8 cellular contexts compared by ENCODE assay signal in genomic region chr4:4541040-4541631, GRCh38. TPM values are rescaled to one million over a fixed set of nuclear protein-coding genes. Genes with fewer than 3 reads are reported as not detected.
DNase-seq lines count a peak whose midpoint lies in the region; ATAC-seq and TF ChIP-seq lines count a peak whose summit lies in the region.

No MANE protein-coding gene starts in this region.

- peak overlapping the region; percentile 71 to 79 for H3K9ac ChIP-seq in liver (ENCODE audit: low read depth in 1 of 2, low read length in 2 of 2)

- H3K9me3 Mint-ChIP-seq in stimulated activated naive CD8-positive, alpha-beta T cell treated with anti-CD3 and anti-CD28 coated beads, Interleukin-15, amount 100 ng/mL, for 72 hours: no peaks in the 10 kb centered on the region

- 5% methylated on average over 10 of the region's 10 CpGs for WGBS in liver

- peaks cover 57% of the 10 kb centered on the region for H3K4me1 Mint-ChIP-seq in stimulated activated naive CD8-positive, alpha-beta T cell treated with anti-CD3 and anti-CD28 coated beads, Interleukin-15, amount 100 ng/mL, for 72 hours

- peak overlapping the region; percentile 92 to 98 for H3K27ac Mint-ChIP-seq in stimulated activated naive CD8-positive, alpha-beta T cell treated with anti-CD3 and anti-CD28 coated beads, Interleukin-15, amount 100 ng/mL, for 72 hours

- H3K4me1 ChIP-seq in liver (ENCODE audit: control insufficient read depth in 4 of 4, insufficient read depth in 4 of 4, low read length in 3 of 4): peaks cover 7 to 40% (median 28%) of the 10 kb centered on the region in 4 donors

- no peaks in the 10 kb centered on the region for H3K9me3 ChIP-seq in liver (ENCODE audit: control insufficient read depth in 4 of 4, low read length in 3 of 4)

- no peaks in the 10 kb centered on the region for H3K27me3 ChIP-seq in liver (ENCODE audit: control insufficient read depth in 4 of 4, insufficient read depth in 4 of 4, low read length in 3 of 4)

- H3K27me3 Mint-ChIP-seq in stimulated activated naive CD8-positive, alpha-beta T cell treated with anti-CD3 and anti-CD28 coated beads, Interleukin-15, amount 100 ng/mL, for 72 hours: no peaks in the 10 kb centered on the region

- ATAC-seq in GM18502 (IDR thresholded peaks at IDR 0.05; ENCODE audit: poor library complexity, unreplicated experiment) (peak; percentile 37), HG03442 (IDR thresholded peaks at IDR 0.05; ENCODE audit: unreplicated experiment) (peak; percentile 37), HG03457 (IDR thresholded peaks at IDR 0.05; ENCODE audit: unreplicated experiment) (no peak)
- ATAC-seq in stimulated activated naive CD8-positive, alpha-beta T cell treated with anti-CD3 and anti-CD28 coated beads, Interleukin-15, amount 100 ng/mL, for 72 hours: peak; percentile 73

- no peak for TF ChIP-seq RAD21 in liver (IDR thresholded peaks at IDR 0.05)

- H3K4me3 ChIP-seq in coronary artery (peak overlapping the region; percentile 100), liver (ENCODE audit: low read depth in 1 of 3, low read length in 3 of 3) (peak overlapping the region; percentile 81 to 93 (median 83))

- TF ChIP-seq CTCF in 22Rv1 (IDR thresholded peaks at IDR 0.05) (no peak), coronary artery (IDR thresholded peaks at IDR 0.05) (no peak), liver (IDR thresholded peaks at IDR 0.05; ENCODE audit: low read depth, low read length, missing input control) (no peak)

- peak overlapping the region; percentile 82 for H3K27ac ChIP-seq in 22Rv1
- H3K27ac ChIP-seq in coronary artery: peak overlapping the region; percentile 77 to 90
- peak overlapping the region; percentile 46 to 62 for H3K27ac ChIP-seq in liver (ENCODE audit: low read depth in 1 of 2, low read length in 2 of 2)

- DNase-seq in SKM-1 (lab: John Stamatoyannopoulos, UW; ENCODE audit: unreplicated experiment): peak; percentile 67
- no peak for DNase-seq in coronary artery (ENCODE audit: low spot score)
- DNase-seq in stimulated activated naive CD8-positive, alpha-beta T cell treated with anti-CD3 and anti-CD28 coated beads, Interleukin-15, amount 100 ng/mL, for 72 hours: peak; percentile 16 to 48

- H3K36me3 ChIP-seq in liver (ENCODE audit: control insufficient read depth in 4 of 4, insufficient read depth in 3 of 4, low read depth in 1 of 4, low read length in 3 of 4): peaks cover 0 to 3% (median 0%) of the 10 kb centered on the region in 4 donors

- peak overlapping the region; percentile 93 to 96 for H3K4me3 Mint-ChIP-seq in stimulated activated naive CD8-positive, alpha-beta T cell treated with anti-CD3 and anti-CD28 coated beads, Interleukin-15, amount 100 ng/mL, for 72 hours

TF ChIP-seq in liver, 16 proteins besides CTCF, POLR2A, EP300 and RAD21:
- no peak for TF ChIP-seq NR2F2 (IDR thresholded peaks at IDR 0.05)
- no peak for TF ChIP-seq SP1 (IDR thresholded peaks at IDR 0.05)
- TF ChIP-seq RXRA (IDR thresholded peaks at IDR 0.05): no peak
- no peak for TF ChIP-seq JUND (IDR thresholded peaks at IDR 0.05)

RNA-seq across cellular contexts. Expression of gene STX18, which starts 0.7 kb away (rescaled TPM):
- 10 to 100 TPM; 13.4 to 17.1 TPM for total RNA-seq in liver
- polyA plus RNA-seq in liver: 10 to 100 TPM; 10.2 to 11.4 TPM
